In the genomic region with DNA sequence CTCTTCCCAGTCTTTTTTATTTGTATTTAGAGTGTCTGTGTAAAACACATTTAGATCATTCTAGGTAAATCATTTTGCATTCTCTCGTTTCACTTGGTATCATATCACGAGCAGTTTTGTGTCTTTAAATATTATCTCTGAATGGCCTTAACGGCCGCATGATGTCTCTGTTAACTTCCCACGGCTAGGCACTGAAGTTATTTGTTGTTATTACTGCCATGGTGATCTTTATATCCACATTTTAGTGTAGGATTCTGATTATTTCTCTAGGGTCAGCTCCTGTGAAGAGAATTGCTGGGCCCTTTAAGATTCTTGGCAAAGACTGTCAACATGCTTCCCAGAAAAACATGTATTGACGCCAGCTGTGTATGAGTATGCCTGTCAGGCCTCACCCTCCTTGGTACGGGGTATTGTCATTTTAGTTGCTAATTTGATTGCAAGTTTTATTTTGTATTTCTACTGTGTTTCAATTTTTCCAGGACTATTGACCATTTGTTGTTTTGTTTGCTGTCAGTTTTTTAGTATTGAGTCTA, we compare ENCODE assay signal across 1 cellular context.
TF ChIP-seq lines count a peak whose summit lies in the region.

No MANE protein-coding gene starts in this region.

TF ChIP-seq in IMR-90, 13 proteins besides CTCF, POLR2A, EP300 and RAD21 (continued from another document):
- TF ChIP-seq, protein P1, sequence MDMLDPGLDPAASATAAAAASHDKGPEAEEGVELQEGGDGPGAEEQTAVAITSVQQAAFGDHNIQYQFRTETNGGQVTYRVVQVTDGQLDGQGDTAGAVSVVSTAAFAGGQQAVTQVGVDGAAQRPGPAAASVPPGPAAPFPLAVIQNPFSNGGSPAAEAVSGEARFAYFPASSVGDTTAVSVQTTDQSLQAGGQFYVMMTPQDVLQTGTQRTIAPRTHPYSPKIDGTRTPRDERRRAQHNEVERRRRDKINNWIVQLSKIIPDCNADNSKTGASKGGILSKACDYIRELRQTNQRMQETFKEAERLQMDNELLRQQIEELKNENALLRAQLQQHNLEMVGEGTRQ (IDR thresholded peaks at IDR 0.05; ENCODE audit: low read depth, low read length): no peak
- no peak for TF ChIP-seq CEBPB (IDR thresholded peaks at IDR 0.05; ENCODE audit: low read depth, low read length)
- no peak for TF ChIP-seq BHLHE40 (IDR thresholded peaks at IDR 0.05; ENCODE audit: low read depth, low read length)
- TF ChIP-seq RFX5 (IDR thresholded peaks at IDR 0.05; ENCODE audit: low read depth, low read length): no peak
- TF ChIP-seq NFE2L2 (IDR thresholded peaks at IDR 0.05; ENCODE audit: low read depth, low read length): no peak
- no peak for TF ChIP-seq MXI1 (IDR thresholded peaks at IDR 0.05; ENCODE audit: borderline replicate concordance, low read depth, low read length)
- TF ChIP-seq MAFK (IDR thresholded peaks at IDR 0.05; ENCODE audit: low read depth, low read length): no peak
- TF ChIP-seq RCOR1 (IDR thresholded peaks at IDR 0.05; ENCODE audit: insufficient replicate concordance, low read length): no peak
- TF ChIP-seq CHD1 (IDR thresholded peaks at IDR 0.05; ENCODE audit: low read depth, low read length): no peak
